Comparison of ENCODE assay signal across 42 cellular contexts in the genomic region with DNA sequence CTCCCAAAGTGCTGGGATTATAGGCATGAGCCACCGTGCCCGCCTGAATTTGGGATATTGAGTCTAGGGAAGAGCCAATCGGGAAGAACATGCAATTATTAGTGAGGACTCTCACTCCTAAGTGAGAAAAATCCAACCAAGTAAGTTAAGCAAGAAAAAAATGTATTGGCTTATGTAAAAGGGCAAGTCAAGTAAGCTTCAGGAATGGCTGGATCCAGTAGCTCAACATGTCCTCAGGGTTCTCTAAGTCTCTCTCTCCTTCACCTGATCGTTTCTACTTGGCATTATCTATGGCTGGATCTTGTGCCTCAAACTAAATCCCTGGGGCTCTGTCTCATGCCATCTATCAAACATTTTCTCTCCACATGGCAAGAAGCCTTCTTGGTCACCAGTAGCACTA. TPM values are rescaled to one million over a fixed set of nuclear protein-coding genes. Genes with fewer than 3 reads are reported as not detected.
"Had no signal": no experiment of that assay in that cellular context is flagged by ENCODE, and none has a peak within 500 bp of the region (broad histone marks: within the 10 kb centered on the region; RNA-seq: fewer than 3 reads in every experiment).

No MANE protein-coding gene starts in this region.

- H3K36me3 ChIP-seq: adrenal gland, ascending aorta, brain microvascular endothelial cell, breast epithelium, cardiac muscle cell had no signal

- H3K27ac Mint-ChIP-seq: activated naive CD4-positive, alpha-beta T cell treated with anti-CD3 and anti-CD28 coated beads for 36 hours; activated naive CD4-positive, alpha-beta T cell treated with anti-CD3 and anti-CD28 coated beads, Interleukin-2, amount 10 ng/mL, durations not matched to agents 7 days and 5 days; activated naive CD4-positive, alpha-beta T cell treated with anti-CD3 and anti-CD28 coated beads, Interleukin-2, amount 50 U/mL, for 24 hours; activated naive CD4-positive, alpha-beta T cell treated with anti-CD3 and anti-CD28 coated beads, Interleukin-2, amount 50 U/mL, for 72 hours; activated naive CD8-positive, alpha-beta T cell; activated naive CD8-positive, alpha-beta T cell treated with anti-CD3 and anti-CD28 coated beads for 36 hours; activated naive CD8-positive, alpha-beta T cell treated with anti-CD3 and anti-CD28 coated beads, Interleukin-2, amount 10 ng/mL, durations not matched to agents 7 days and 5 days; activated naive CD8-positive, alpha-beta T cell treated with anti-CD3 and anti-CD28 coated beads, Interleukin-2, amount 50 U/mL, for 24 hours; activated T-cell treated with anti-CD3 and anti-CD28 coated beads, Interleukin-2, amount 50 U/mL, for 24 hours; activated T-cell treated with anti-CD3 and anti-CD28 coated beads, Interleukin-2, amount 50 U/mL, for 72 hours; activated T-helper 1 cell treated with anti-CD3 and anti-CD28 coated beads, Interleukin-12 subunit alpha, Interleukin-12 subunit beta, Interleukin-2, Interleukin-4 antibody, amounts not matched to agents 30 ng/mL and 10 ng/mL and 1 ng/mL, durations not matched to agents 14 hours and 24 hours and 36 hours; activated T-helper 17 cell treated with anti-CD3 and anti-CD28 coated beads, Interleukin-2, amount 50 U/mL, for 72 hours; activated T-helper 2 cell treated with anti-CD3 and anti-CD28 coated beads, Interferon-gamma antibody, Interleukin-2, Interleukin-4, amounts not matched to agents 10 μg/mL and 5 μg/mL and 100 μg/mL, durations not matched to agents 14 hours and 24 hours and 36 hours; brain had no signal

- DNase-seq: activated effector memory CD4-positive, alpha-beta T cell treated with anti-CD3 and anti-CD28 coated beads, Interleukin-2, amount 50 U/mL, for 16 hours; activated effector memory CD4-positive, alpha-beta T cell treated with Interleukin-2 at 50 U/mL for 16 hours; activated gamma-delta T cell; activated gamma-delta T cell treated with Interleukin-2 at 50 U/mL for 16 hours; activated naive CD4-positive, alpha-beta T cell; activated naive CD4-positive, alpha-beta T cell treated with anti-CD3 and anti-CD28 coated beads for 36 hours; activated naive CD4-positive, alpha-beta T cell treated with anti-CD3 and anti-CD28 coated beads, Interleukin-2, amount 10 ng/mL, durations not matched to agents 7 days and 5 days; activated naive CD4-positive, alpha-beta T cell treated with anti-CD3 and anti-CD28 coated beads, Interleukin-2, amount 50 U/mL, for 16 hours; activated naive CD4-positive, alpha-beta T cell treated with Interleukin-2 at 50 U/mL for 16 hours; activated naive CD8-positive, alpha-beta T cell treated with anti-CD3 and anti-CD28 coated beads for 36 hours; activated naive CD8-positive, alpha-beta T cell treated with anti-CD3 and anti-CD28 coated beads, Interleukin-2, amount 10 ng/mL, durations not matched to agents 7 days and 5 days; activated naive CD8-positive, alpha-beta T cell treated with anti-CD3 and anti-CD28 coated beads, Interleukin-2, amount 50 U/mL, for 24 hours; activated T-cell treated with anti-CD3 and anti-CD28 coated beads, Interleukin-2, amount 50 U/mL, for 1 hour; activated T-cell treated with anti-CD3 and anti-CD28 coated beads, Interleukin-2, amount 50 U/mL, for 4 hours; activated T-cell treated with anti-CD3 and anti-CD28 coated beads, Interleukin-2, amount 50 U/mL, for 48 hours; activated T-cell treated with anti-CD3 and anti-CD28 coated beads, Interleukin-2, amount 50 U/mL, for 72 hours; amniotic stem cell; amygdala; anterior cingulate cortex; aorta; brain microvascular endothelial cell; caudate nucleus; central memory CD4-positive, alpha-beta T cell; cerebellar nuclear complex had no signal

- H3K27ac ChIP-seq: adrenal gland, ascending aorta, body of pancreas, brain microvascular endothelial cell, breast epithelium, cardiac muscle cell had no signal

- H3K27me3 ChIP-seq: adrenal gland, ascending aorta, body of pancreas, brain microvascular endothelial cell, breast epithelium, cardiac muscle cell had no signal

- H3K9me3 ChIP-seq: body of pancreas had no signal

- H3K4me1 ChIP-seq: ascending aorta, body of pancreas, breast epithelium had no signal

- ATAC-seq: activated naive CD4-positive, alpha-beta T cell treated with anti-CD3 and anti-CD28 coated beads, Interleukin-2, amount 50 U/mL, for 72 hours; activated naive CD8-positive, alpha-beta T cell treated with anti-CD3 and anti-CD28 coated beads, Interleukin-2, amount 50 U/mL, for 24 hours; activated T-cell treated with anti-CD3 and anti-CD28 coated beads, Interleukin-2, amount 50 U/mL, for 4 hours; activated T-cell treated with anti-CD3 and anti-CD28 coated beads, Interleukin-2, amount 50 U/mL, for 72 hours; activated T-helper 17 cell treated with anti-CD3 and anti-CD28 coated beads, Interleukin-2, amount 50 U/mL, for 72 hours; body of pancreas had no signal

- H3K36me3 Mint-ChIP-seq: activated naive CD4-positive, alpha-beta T cell treated with anti-CD3 and anti-CD28 coated beads, Interleukin-2, amount 10 ng/mL, durations not matched to agents 7 days and 5 days; activated naive CD4-positive, alpha-beta T cell treated with anti-CD3 and anti-CD28 coated beads, Interleukin-2, amount 50 U/mL, for 24 hours; activated naive CD8-positive, alpha-beta T cell treated with anti-CD3 and anti-CD28 coated beads for 36 hours; brain had no signal

- H3K4me3 Mint-ChIP-seq: activated naive CD4-positive, alpha-beta T cell treated with anti-CD3 and anti-CD28 coated beads for 36 hours; activated naive CD4-positive, alpha-beta T cell treated with anti-CD3 and anti-CD28 coated beads, Interleukin-2, amount 10 ng/mL, durations not matched to agents 7 days and 5 days; activated naive CD4-positive, alpha-beta T cell treated with anti-CD3 and anti-CD28 coated beads, Interleukin-2, amount 50 U/mL, for 24 hours; activated naive CD8-positive, alpha-beta T cell; activated naive CD8-positive, alpha-beta T cell treated with anti-CD3 and anti-CD28 coated beads for 36 hours; activated naive CD8-positive, alpha-beta T cell treated with anti-CD3 and anti-CD28 coated beads, Interleukin-2, amount 10 ng/mL, durations not matched to agents 7 days and 5 days; activated naive CD8-positive, alpha-beta T cell treated with anti-CD3 and anti-CD28 coated beads, Interleukin-2, amount 50 U/mL, for 24 hours; activated T-cell treated with anti-CD3 and anti-CD28 coated beads, Interleukin-2, amount 50 U/mL, for 24 hours; activated T-cell treated with anti-CD3 and anti-CD28 coated beads, Interleukin-2, amount 50 U/mL, for 4 hours; activated T-cell treated with anti-CD3 and anti-CD28 coated beads, Interleukin-2, amount 50 U/mL, for 72 hours; activated T-helper 1 cell treated with anti-CD3 and anti-CD28 coated beads, Interleukin-12 subunit alpha, Interleukin-12 subunit beta, Interleukin-2, Interleukin-4 antibody, amounts not matched to agents 30 ng/mL and 10 ng/mL and 1 ng/mL, durations not matched to agents 14 hours and 24 hours and 36 hours; activated T-helper 17 cell treated with anti-CD3 and anti-CD28 coated beads, Interleukin-2, amount 50 U/mL, for 72 hours; brain; central memory CD8-positive, alpha-beta T cell had no signal

- H3K4me3 ChIP-seq: adrenal gland, ascending aorta, body of pancreas, breast epithelium, cardiac muscle cell had no signal

- H3K4me1 Mint-ChIP-seq: activated naive CD4-positive, alpha-beta T cell treated with anti-CD3 and anti-CD28 coated beads, Interleukin-2, amount 10 ng/mL, durations not matched to agents 7 days and 5 days; activated naive CD4-positive, alpha-beta T cell treated with anti-CD3 and anti-CD28 coated beads, Interleukin-2, amount 50 U/mL, for 24 hours; activated naive CD8-positive, alpha-beta T cell treated with anti-CD3 and anti-CD28 coated beads for 36 hours; activated naive CD8-positive, alpha-beta T cell treated with anti-CD3 and anti-CD28 coated beads, Interleukin-2, amount 10 ng/mL, durations not matched to agents 7 days and 5 days; activated naive CD8-positive, alpha-beta T cell treated with anti-CD3 and anti-CD28 coated beads, Interleukin-2, amount 50 U/mL, for 24 hours; activated T-helper 17 cell treated with anti-CD3 and anti-CD28 coated beads, Interleukin-2, amount 50 U/mL, for 72 hours; central memory CD8-positive, alpha-beta T cell had no signal

- FAIRE-seq: astrocyte, bronchial epithelial cell had no signal

RNA-seq across cellular contexts. Expression of a gene that starts 16.1 kb away (rescaled TPM):
- total RNA-seq: activated naive CD4-positive, alpha-beta T cell treated with anti-CD3 and anti-CD28 coated beads for 36 hours; activated naive CD4-positive, alpha-beta T cell treated with anti-CD3 and anti-CD28 coated beads, Interleukin-2, amount 50 U/mL, for 72 hours; activated naive CD8-positive, alpha-beta T cell treated with anti-CD3 and anti-CD28 coated beads for 36 hours; activated naive CD8-positive, alpha-beta T cell treated with anti-CD3 and anti-CD28 coated beads, Interleukin-2, amount 10 ng/mL, durations not matched to agents 7 days and 5 days; activated T-cell treated with anti-CD3 and anti-CD28 coated beads, Interleukin-2, amount 50 U/mL, for 4 hours; activated T-cell treated with anti-CD3 and anti-CD28 coated beads, Interleukin-2, amount 50 U/mL, for 72 hours; activated T-helper 1 cell treated with anti-CD3 and anti-CD28 coated beads, Interleukin-12 subunit alpha, Interleukin-12 subunit beta, Interleukin-2, Interleukin-4 antibody, amounts not matched to agents 30 ng/mL and 10 ng/mL and 1 ng/mL, durations not matched to agents 14 hours and 24 hours and 36 hours; activated T-helper 17 cell treated with anti-CD3 and anti-CD28 coated beads, Interleukin-2, amount 50 U/mL, for 72 hours; activated T-helper 2 cell treated with anti-CD3 and anti-CD28 coated beads, Interferon-gamma antibody, Interleukin-2, Interleukin-4, amounts not matched to agents 10 μg/mL and 5 μg/mL and 100 μg/mL, durations not matched to agents 14 hours and 24 hours and 36 hours; ascending aorta; astrocyte; body of pancreas; breast epithelium; bronchial epithelial cell; cardiac muscle cell; cardiac septum; cerebellum had no signal
- polyA plus RNA-seq: aorta, cardiac muscle cell had no signal

RNA-seq across cellular contexts. Expression of a gene that starts 35.3 kb away (rescaled TPM):
- total RNA-seq: activated naive CD4-positive, alpha-beta T cell treated with anti-CD3 and anti-CD28 coated beads for 36 hours; activated naive CD4-positive, alpha-beta T cell treated with anti-CD3 and anti-CD28 coated beads, Interleukin-2, amount 50 U/mL, for 72 hours; activated naive CD8-positive, alpha-beta T cell treated with anti-CD3 and anti-CD28 coated beads for 36 hours; activated naive CD8-positive, alpha-beta T cell treated with anti-CD3 and anti-CD28 coated beads, Interleukin-2, amount 10 ng/mL, durations not matched to agents 7 days and 5 days; activated T-cell treated with anti-CD3 and anti-CD28 coated beads, Interleukin-2, amount 50 U/mL, for 72 hours; activated T-helper 1 cell treated with anti-CD3 and anti-CD28 coated beads, Interleukin-12 subunit alpha, Interleukin-12 subunit beta, Interleukin-2, Interleukin-4 antibody, amounts not matched to agents 30 ng/mL and 10 ng/mL and 1 ng/mL, durations not matched to agents 14 hours and 24 hours and 36 hours; activated T-helper 17 cell treated with anti-CD3 and anti-CD28 coated beads, Interleukin-2, amount 50 U/mL, for 72 hours; activated T-helper 2 cell treated with anti-CD3 and anti-CD28 coated beads, Interferon-gamma antibody, Interleukin-2, Interleukin-4, amounts not matched to agents 10 μg/mL and 5 μg/mL and 100 μg/mL, durations not matched to agents 14 hours and 24 hours and 36 hours; bronchial epithelial cell had no signal
